ENCODE assay signal across 8 cellular contexts in genomic region chr22:44080936-44081853, GRCh38. TPM values are rescaled to one million over a fixed set of nuclear protein-coding genes. Genes with fewer than 3 reads are reported as not detected.
A peak's percentile ranks its signal among the peaks of the same experiment; 100 is the strongest.
DNase-seq lines count a peak whose midpoint lies in the region; ATAC-seq lines count a peak whose summit lies in the region.

No MANE protein-coding gene starts in this region.

- peak; percentile 55 to 70 for ATAC-seq in naive thymus-derived CD8-positive, alpha-beta T cell
- ATAC-seq in stimulated activated effector memory CD8-positive, alpha-beta T cell treated with anti-CD3 and anti-CD28 coated beads, Interleukin-12 subunit alpha, Interleukin-12 subunit beta, amount 100 ng/mL, for 72 hours = peak; percentile 66
- ATAC-seq in HG03342 (IDR thresholded peaks at IDR 0.05; ENCODE audit: unreplicated experiment) = no peak

- peaks cover 0 to 2% (median 0%) of the 10 kb centered on the region in 3 donors for H3K36me3 Mint-ChIP-seq in naive thymus-derived CD8-positive, alpha-beta T cell
- peaks cover 4% of the 10 kb centered on the region for H3K36me3 Mint-ChIP-seq in stimulated activated effector memory CD8-positive, alpha-beta T cell treated with anti-CD3 and anti-CD28 coated beads, Interleukin-12 subunit alpha, Interleukin-12 subunit beta, amount 100 ng/mL, for 72 hours

- peaks cover 0 to 16% (median 0%) of the 10 kb centered on the region in 9 donors for H3K9me3 Mint-ChIP-seq in naive thymus-derived CD8-positive, alpha-beta T cell
- no peaks in the 10 kb centered on the region for H3K9me3 Mint-ChIP-seq in stimulated activated effector memory CD8-positive, alpha-beta T cell treated with anti-CD3 and anti-CD28 coated beads, Interleukin-12 subunit alpha, Interleukin-12 subunit beta, amount 100 ng/mL, for 72 hours

- no peak overlapping the region for H3K27ac Mint-ChIP-seq in naive thymus-derived CD8-positive, alpha-beta T cell
- H3K27ac Mint-ChIP-seq in stimulated activated effector memory CD8-positive, alpha-beta T cell treated with anti-CD3 and anti-CD28 coated beads, Interleukin-12 subunit alpha, Interleukin-12 subunit beta, amount 100 ng/mL, for 72 hours = no peak overlapping the region

- POLR2A ChIA-PET in naive thymus-derived CD8-positive, alpha-beta T cell (lab: Charles Lee) = interaction anchor here (0.6 kb wide), 1 partner anchor 99 kb away, joined by 3 read pairs; the partner anchor contains the start of gene PARVG

- DNase-seq in CD1c-positive myeloid dendritic cell (ENCODE audit: extremely low spot score) = peak; percentile 64
- peak; percentile 50 for DNase-seq in HT-29 (ENCODE audit: low spot score)
- peak; percentile 77 for DNase-seq in OCI-M1 (lab: John Stamatoyannopoulos, UW)
- DNase-seq in activated T-cell treated with anti-CD3 and anti-CD28 coated beads, Interleukin-2, amount 50 U/mL, for 1 hour = peak; percentile 69
- peak; percentile 66 for DNase-seq in fibroblast of gingiva (ENCODE audit: low read depth)
- DNase-seq in naive thymus-derived CD8-positive, alpha-beta T cell = peak; percentile 45 to 84 (median 62)
- peak; percentile 40 to 78 for DNase-seq in stimulated activated effector memory CD8-positive, alpha-beta T cell treated with anti-CD3 and anti-CD28 coated beads, Interleukin-12 subunit alpha, Interleukin-12 subunit beta, amount 100 ng/mL, for 72 hours (ENCODE audit: low spot score in 2 of 2)

- H3K27me3 Mint-ChIP-seq in naive thymus-derived CD8-positive, alpha-beta T cell = no peaks in the 10 kb centered on the region

- no peak overlapping the region for H3K4me3 Mint-ChIP-seq in naive thymus-derived CD8-positive, alpha-beta T cell
- no peak overlapping the region for H3K4me3 Mint-ChIP-seq in stimulated activated effector memory CD8-positive, alpha-beta T cell treated with anti-CD3 and anti-CD28 coated beads, Interleukin-12 subunit alpha, Interleukin-12 subunit beta, amount 100 ng/mL, for 72 hours

- no peaks in the 10 kb centered on the region for H3K4me1 Mint-ChIP-seq in naive thymus-derived CD8-positive, alpha-beta T cell
- H3K4me1 Mint-ChIP-seq in stimulated activated effector memory CD8-positive, alpha-beta T cell treated with anti-CD3 and anti-CD28 coated beads, Interleukin-12 subunit alpha, Interleukin-12 subunit beta, amount 100 ng/mL, for 72 hours = peaks cover 5% of the 10 kb centered on the region

RNA-seq across cellular contexts. Expression of gene PARVB, which starts 57.1 kb away (rescaled TPM):
- total RNA-seq in HT-29 (2014; rRNA removed; shearing (Covaris generic)) = not detected in 2 replicates
- 1 to 10 TPM; 6.9 to 7.0 TPM for total RNA-seq in naive thymus-derived CD8-positive, alpha-beta T cell
- polyA plus RNA-seq in naive thymus-derived CD8-positive, alpha-beta T cell = under 1 TPM in 1 of 3 donors, not detected in 2; 0.91 TPM
